ENCODE assay signal across 1 cellular context in genomic region chr1:248858891-248859889, GRCh38.
TF ChIP-seq lines count a peak whose summit lies in the region.

ZNF692 (minus strand) TSS chr1:248859085; CDS start chr1:248858309, 776 bp downstream.

TF ChIP-seq in A549, 52 proteins besides CTCF, POLR2A, EP300 and RAD21 (continued from another document):
- TF ChIP-seq EHMT2 (IDR thresholded peaks at IDR 0.05; ENCODE audit: low read depth) (no peak), SMC3 (IDR thresholded peaks at IDR 0.05) (no peak), RNF2 (IDR thresholded peaks at IDR 0.05; ENCODE audit: borderline replicate concordance, low read depth) (no peak), RFX5 (IDR thresholded peaks at IDR 0.05) (peak; percentile 68; the same call in 1 of the 2 replicates), RARB (CRISPR knock-in tag; IDR thresholded peaks at IDR 0.05) (no peak), HOXA7 (CRISPR knock-in tag; IDR thresholded peaks at IDR 0.05) (no peak), TP53 (CRISPR knock-in tag; IDR thresholded peaks at IDR 0.05) (peak; percentile 64; the same call in 1 of the 2 replicates), HEYL (CRISPR knock-in tag; IDR thresholded peaks at IDR 0.05) (no peak), ESRRA (IDR thresholded peaks at IDR 0.05; ENCODE audit: borderline replicate concordance, low read length) (no peak), MAZ (IDR thresholded peaks at IDR 0.05; ENCODE audit: borderline replicate concordance, low read depth, low read length) (peak; percentile 44; the same call in 1 of the 2 replicates), EHF (CRISPR knock-in tag; IDR thresholded peaks at IDR 0.05) (no peak), HDAC2 (IDR thresholded peaks at IDR 0.05) (no peak), MYC (IDR thresholded peaks at IDR 0.05; ENCODE audit: borderline replicate concordance, low read length) (0 out of 2 replicates have a peak, but pooled peaks have one; percentile 14), KDM5A (IDR thresholded peaks at IDR 0.05) (no peak), NR3C1 (IDR thresholded peaks at IDR 0.05) (no peak), SREBF2 (IDR thresholded peaks at IDR 0.05) (no peak), PBX3 (IDR thresholded peaks at IDR 0.05) (no peak)
